16 cellular contexts compared by ENCODE assay signal in genomic region chr3:28218917-28219198, GRCh38. TPM values are rescaled to one million over a fixed set of nuclear protein-coding genes. Genes with fewer than 3 reads are reported as not detected.
DNase-seq lines count a peak whose midpoint lies in the region; ATAC-seq and TF ChIP-seq lines count a peak whose summit lies in the region.
"Had no signal": no experiment of that assay in that cellular context is flagged by ENCODE, and none has a peak within 500 bp of the region (broad histone marks: within the 10 kb centered on the region; RNA-seq: fewer than 3 reads in every experiment).

No MANE protein-coding gene starts in this region.

- H3K27ac Mint-ChIP-seq in activated naive CD4-positive, alpha-beta T cell treated with anti-CD3 and anti-CD28 coated beads, Interleukin-2, amount 50 U/mL, for 24 hours, result peak overlapping the region; percentile 23
- H3K27ac Mint-ChIP-seq in T-helper 2 cell treated with Interferon-gamma antibody and Interleukin-4, amounts not matched to agents 5 μg/mL and 100 μg/mL, for 36 hours, result peak overlapping the region; percentile 62
- H3K27ac Mint-ChIP-seq: CD14-positive monocyte had no signal

- H3K4me1 Mint-ChIP-seq in activated naive CD4-positive, alpha-beta T cell treated with anti-CD3 and anti-CD28 coated beads, Interleukin-2, amount 50 U/mL, for 24 hours, result peaks cover 17% of the 10 kb centered on the region
- H3K4me1 Mint-ChIP-seq in T-helper 2 cell treated with Interferon-gamma antibody and Interleukin-4, amounts not matched to agents 5 μg/mL and 100 μg/mL, for 36 hours (ENCODE audit: low read depth), result peaks cover 14% of the 10 kb centered on the region
- H3K4me1 Mint-ChIP-seq: CD14-positive monocyte had no signal

- no peak for TF ChIP-seq CTCF in right atrium auricular region (IDR thresholded peaks at IDR 0.05)

- ATAC-seq in HG03108 (IDR thresholded peaks at IDR 0.05; ENCODE audit: unreplicated experiment), result no peak

- H3K27ac ChIP-seq in BLaER1 (no peak overlapping the region), right atrium auricular region (no peak overlapping the region)
- no peak overlapping the region for H3K27ac ChIP-seq in BLaER1 treated with 17β-estradiol and CSF1 and Interleukin-3, amounts not matched to agents 10 nM and 100 nM
- H3K27ac ChIP-seq: GM23248, HL-60 had no signal

- H3K27me3 ChIP-seq in BLaER1 (no peaks in the 10 kb centered on the region), right atrium auricular region (no peaks in the 10 kb centered on the region)
- no peaks in the 10 kb centered on the region for H3K27me3 ChIP-seq in BLaER1 treated with 17β-estradiol and CSF1 and Interleukin-3, amounts not matched to agents 10 nM and 100 nM
- H3K27me3 ChIP-seq: BE2C had no signal

- no peak overlapping the region for H3K9ac ChIP-seq in BLaER1
- H3K9ac ChIP-seq in BLaER1 treated with 17β-estradiol and CSF1 and Interleukin-3, amounts not matched to agents 10 nM and 100 nM, result no peak overlapping the region
- H3K9ac ChIP-seq: GM23248 had no signal

- H3K36me3 ChIP-seq in BLaER1, result peaks cover 9% of the 10 kb centered on the region; the same call in 1 of the 2 replicates
- H3K36me3 ChIP-seq in BLaER1 treated with 17β-estradiol and CSF1 and Interleukin-3, amounts not matched to agents 10 nM and 100 nM, result peaks cover 0 to 9% (median 0%) of the 10 kb centered on the region in 11 experiments; a peak in 3 of 22 replicates
- H3K36me3 ChIP-seq in right atrium auricular region, result no peaks in the 10 kb centered on the region
- H3K36me3 ChIP-seq: BE2C, HAP-1 had no signal

- no peaks in the 10 kb centered on the region for H3K27me3 Mint-ChIP-seq in activated naive CD4-positive, alpha-beta T cell treated with anti-CD3 and anti-CD28 coated beads, Interleukin-2, amount 50 U/mL, for 24 hours
- H3K27me3 Mint-ChIP-seq in T-helper 2 cell treated with Interferon-gamma antibody and Interleukin-4, amounts not matched to agents 5 μg/mL and 100 μg/mL, for 36 hours (ENCODE audit: low read depth), result no peaks in the 10 kb centered on the region

- no peak overlapping the region for H3K4me3 Mint-ChIP-seq in activated naive CD4-positive, alpha-beta T cell treated with anti-CD3 and anti-CD28 coated beads, Interleukin-2, amount 50 U/mL, for 24 hours
- H3K4me3 Mint-ChIP-seq in T-helper 2 cell treated with Interferon-gamma antibody and Interleukin-4, amounts not matched to agents 5 μg/mL and 100 μg/mL, for 36 hours, result no peak overlapping the region
- H3K4me3 Mint-ChIP-seq: CD14-positive monocyte; CD4-positive, alpha-beta memory T cell had no signal

- peaks cover 12% of the 10 kb centered on the region for H3K36me3 Mint-ChIP-seq in activated naive CD4-positive, alpha-beta T cell treated with anti-CD3 and anti-CD28 coated beads, Interleukin-2, amount 50 U/mL, for 24 hours
- peaks cover 38% of the 10 kb centered on the region for H3K36me3 Mint-ChIP-seq in T-helper 2 cell treated with Interferon-gamma antibody and Interleukin-4, amounts not matched to agents 5 μg/mL and 100 μg/mL, for 36 hours (ENCODE audit: low read depth)
- H3K36me3 Mint-ChIP-seq: CD14-positive monocyte had no signal

- no peaks in the 10 kb centered on the region for H4K20me1 ChIP-seq in BLaER1
- no peaks in the 10 kb centered on the region for H4K20me1 ChIP-seq in BLaER1 treated with 17β-estradiol and CSF1 and Interleukin-3, amounts not matched to agents 10 nM and 100 nM

- H3K9me3 ChIP-seq in BLaER1, result peaks cover 47% of the 10 kb centered on the region
- peaks cover 31 to 58% (median 50%) of the 10 kb centered on the region in 11 experiments for H3K9me3 ChIP-seq in BLaER1 treated with 17β-estradiol and CSF1 and Interleukin-3, amounts not matched to agents 10 nM and 100 nM (replicated peaks in 1 of 11)
- H3K9me3 ChIP-seq in right atrium auricular region, result peaks cover 0 to 17% of the 10 kb centered on the region in 2 donors
- H3K9me3 ChIP-seq: BE2C, HAP-1 had no signal

- peak overlapping the region; percentile 52 for H3K4me2 ChIP-seq in BLaER1
- peak overlapping the region in 8 of 11 experiments; percentile 8 to 57 (median 42); a peak in 11 of 22 replicates for H3K4me2 ChIP-seq in BLaER1 treated with 17β-estradiol and CSF1 and Interleukin-3, amounts not matched to agents 10 nM and 100 nM

- H3K4me1 ChIP-seq in BLaER1 (peaks cover 48% of the 10 kb centered on the region), right atrium auricular region (no peaks in the 10 kb centered on the region)
- H3K4me1 ChIP-seq in BLaER1 treated with 17β-estradiol and CSF1 and Interleukin-3, amounts not matched to agents 10 nM and 100 nM, result peaks cover 0 to 45% (median 26%) of the 10 kb centered on the region in 10 experiments; a peak in 12 of 20 replicates
- H3K4me1 ChIP-seq: BE2C, HAP-1 had no signal

- DNase-seq in activated naive CD4-positive, alpha-beta T cell treated with anti-CD3 and anti-CD28 coated beads, Interleukin-2, amount 50 U/mL, for 16 hours, result no peak
- DNase-seq in T-helper 2 cell treated with Interferon-gamma antibody and Interleukin-4, amounts not matched to agents 5 μg/mL and 100 μg/mL, for 36 hours (ENCODE audit: low spot score), result no peak
- DNase-seq in right atrium auricular region (ENCODE audit: low spot score), result no peak
- DNase-seq: ACHN; BE2C; CD4-positive, alpha-beta memory T cell; DMS79 treated with DMSO at 0.1 percent for 48 hours; GF-D8; GM23248 had no signal

- no peak overlapping the region for H3K4me3 ChIP-seq in BLaER1
- H3K4me3 ChIP-seq in BLaER1 treated with 17β-estradiol and CSF1 and Interleukin-3, amounts not matched to agents 10 nM and 100 nM, result no peak overlapping the region; a peak in 1 of 20 replicates
- H3K4me3 ChIP-seq in right atrium auricular region, result no peak overlapping the region
- H3K4me3 ChIP-seq: GM23248, HAP-1 had no signal

- H3K9me3 Mint-ChIP-seq in activated naive CD4-positive, alpha-beta T cell treated with anti-CD3 and anti-CD28 coated beads, Interleukin-2, amount 50 U/mL, for 24 hours, result peaks cover 22% of the 10 kb centered on the region
- peaks cover 49% of the 10 kb centered on the region for H3K9me3 Mint-ChIP-seq in T-helper 2 cell treated with Interferon-gamma antibody and Interleukin-4, amounts not matched to agents 5 μg/mL and 100 μg/mL, for 36 hours

RNA-seq across cellular contexts. Expression of gene CMC1, which starts 22.6 kb away (rescaled TPM):
- total RNA-seq in right atrium auricular region, result 10 to 100 TPM; 27.4 to 41.8 TPM
